8 cellular contexts compared by ENCODE assay signal in the genomic region with DNA sequence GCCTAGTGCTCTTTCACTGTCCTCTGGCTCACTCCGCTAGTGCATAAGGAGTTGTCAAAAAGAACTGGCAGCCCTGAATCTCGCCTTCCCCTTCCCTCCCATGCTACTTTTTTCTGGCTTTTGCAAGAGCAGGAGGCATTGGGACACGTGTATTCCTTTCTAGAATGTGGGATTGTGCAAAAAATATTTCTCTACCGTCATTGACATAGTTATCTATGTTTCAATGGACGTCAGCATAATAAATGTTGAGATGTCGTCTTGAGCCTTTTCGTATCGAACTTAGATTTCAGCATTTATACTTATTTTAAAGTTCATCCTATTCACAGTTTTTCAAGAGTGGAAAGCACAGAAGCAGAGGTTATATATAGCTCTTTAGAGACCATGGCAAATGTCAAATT. TPM values are rescaled to one million over a fixed set of nuclear protein-coding genes. Genes with fewer than 3 reads are reported as not detected.
DNase-seq lines count a peak whose midpoint lies in the region; TF ChIP-seq lines count a peak whose summit lies in the region.

No MANE protein-coding gene starts in this region.

- WGBS in adrenal gland, 4 donors = 2 to 8% (median 6%) methylated on average over 8 of the region's 8 CpGs

- peaks cover 11% of the 10 kb centered on the region for H3K27me3 Mint-ChIP-seq in T-helper 1 cell treated with Interleukin-12 subunit alpha and Interleukin-12 subunit beta and Interleukin-4 antibody, amounts not matched to agents 30 μg/mL and 1 μg/mL, for 36 hours (ENCODE audit: low read depth)

- H3K27ac ChIP-seq in adrenal gland (peak overlapping the region; percentile 91 to 99 (median 95)), layer of hippocampus (ENCODE audit: low read depth, low read length) (peak overlapping the region; percentile 100), substantia nigra (ENCODE audit: low read depth, low read length, poor library complexity, severe bottlenecking) (peak overlapping the region; percentile 100)

- H3K27me3 ChIP-seq in adrenal gland (no peaks in the 10 kb centered on the region), layer of hippocampus (ENCODE audit: control insufficient read depth, insufficient read depth, low read length) (no peaks in the 10 kb centered on the region)

- peaks cover 12 to 23% of the 10 kb centered on the region in 2 donors for H3K4me1 ChIP-seq in adrenal gland (replicated peaks in 1 of 2)

- in situ Hi-C loops in G401 (cut with HindIII; ENCODE audit: low sequenced_read_pairs) = no loop called here

- DNase-seq in T-helper 1 cell = no peak
- DNase-seq in adrenal gland = no peak
- no peak for DNase-seq in substantia nigra (lab: John Stamatoyannopoulos, UW)
- no peak for DNase-seq in D341Med (ENCODE audit: low spot score)
- no peak for DNase-seq in G401 (ENCODE audit: low spot score)
- DNase-seq in NCI-H1694 (lab: John Stamatoyannopoulos, UW) = no peak

- no peaks in the 10 kb centered on the region for H3K9me3 ChIP-seq in adrenal gland (replicated peaks in 1 of 3)

- H3K36me3 ChIP-seq in adrenal gland (replicated peaks in 1 of 2) = peaks cover 0 to 22% of the 10 kb centered on the region in 2 donors

- H3K4me3 Mint-ChIP-seq in T-helper 1 cell treated with Interleukin-12 subunit alpha and Interleukin-12 subunit beta and Interleukin-4 antibody, amounts not matched to agents 30 μg/mL and 1 μg/mL, for 36 hours = peak overlapping the region; percentile 94

- H3K4me3 ChIP-seq in adrenal gland = peak overlapping the region in 3 of 4 donors; percentile 7 to 77 (median 24)

- intact Hi-C loops in adrenal gland (cut with DNase I) = no loop called here

- no peak for TF ChIP-seq CTCF in adrenal gland (IDR thresholded peaks at IDR 0.05)

- peak overlapping the region; percentile 96 for H3K27ac Mint-ChIP-seq in T-helper 1 cell treated with Interleukin-12 subunit alpha and Interleukin-12 subunit beta and Interleukin-4 antibody, amounts not matched to agents 30 μg/mL and 1 μg/mL, for 36 hours

- H3K4me1 Mint-ChIP-seq in T-helper 1 cell treated with Interleukin-12 subunit alpha and Interleukin-12 subunit beta and Interleukin-4 antibody, amounts not matched to agents 30 μg/mL and 1 μg/mL, for 36 hours (ENCODE audit: low read depth) = peaks cover 15% of the 10 kb centered on the region

- no peak for TF ChIP-seq POLR2A in adrenal gland (IDR thresholded peaks at IDR 0.05)

- peaks cover 20% of the 10 kb centered on the region for H3K36me3 Mint-ChIP-seq in T-helper 1 cell treated with Interleukin-12 subunit alpha and Interleukin-12 subunit beta and Interleukin-4 antibody, amounts not matched to agents 30 μg/mL and 1 μg/mL, for 36 hours (ENCODE audit: low read depth)

- no peaks in the 10 kb centered on the region for H3K9me3 Mint-ChIP-seq in T-helper 1 cell treated with Interleukin-12 subunit alpha and Interleukin-12 subunit beta and Interleukin-4 antibody, amounts not matched to agents 30 μg/mL and 1 μg/mL, for 36 hours

RNA-seq across cellular contexts. Expression of gene ING3, which starts 0.7 kb away (rescaled TPM):
- 10 to 100 TPM in 7 of 8 donors, 1 to 10 TPM in 1; 9.1 to 23.4 (median 14.4) TPM for total RNA-seq in adrenal gland
- 10 to 100 TPM in 2 of 3 donors, 1 to 10 TPM in 1; 5.5 to 19.0 (median 10.3) TPM for polyA plus RNA-seq in adrenal gland
- total RNA-seq in G401 (2014; rRNA removed; shearing (Covaris generic)) = 8.5 and 18.9 TPM in 2 replicates

RNA-seq across cellular contexts. Expression of gene CPED1, which starts 37.2 kb away (rescaled TPM):
- total RNA-seq in adrenal gland = 10 to 100 TPM; 17.9 to 72.2 (median 49.9) TPM
- 10 to 100 TPM in 1 of 3 donors, 1 to 10 TPM in 2; 5.2 to 13.9 (median 6.4) TPM for polyA plus RNA-seq in adrenal gland
- total RNA-seq in G401 (2014; rRNA removed; shearing (Covaris generic)) = 21.5 and 30.7 TPM in 2 replicates
